12 cellular contexts compared by ENCODE assay signal in the genomic region with DNA sequence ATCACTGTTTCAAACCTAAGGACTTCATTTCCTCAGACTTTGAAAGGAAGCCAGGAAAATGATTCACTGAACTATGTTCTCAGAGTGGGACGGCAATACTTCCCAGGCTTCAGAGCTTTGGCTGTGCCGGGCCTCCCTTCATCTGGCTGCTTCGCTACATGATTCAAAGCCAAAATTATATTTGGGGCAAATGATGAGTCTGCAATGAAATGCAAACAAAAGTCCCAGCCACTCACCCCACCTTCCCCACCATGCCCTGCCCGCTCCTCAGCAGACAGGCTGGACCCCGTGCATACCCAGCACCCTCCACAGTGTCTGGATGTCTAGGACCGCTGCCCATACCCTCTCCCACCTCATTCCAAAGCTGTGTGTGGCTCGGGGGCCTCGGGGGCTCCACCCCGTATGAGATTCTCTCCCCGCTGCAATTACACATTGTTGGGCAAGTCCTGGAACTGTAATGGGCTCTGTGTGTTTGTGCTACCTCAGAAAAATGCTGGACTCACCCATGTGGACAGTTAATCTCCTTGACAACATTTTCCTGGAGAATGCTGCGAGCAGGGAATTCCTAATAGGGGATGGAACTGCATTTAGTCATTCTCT. TPM values are rescaled to one million over a fixed set of nuclear protein-coding genes. Genes with fewer than 3 reads are reported as not detected.
DNase-seq lines count a peak whose midpoint lies in the region; ATAC-seq, FAIRE-seq and TF ChIP-seq lines count a peak whose summit lies in the region.
"Had no signal": no experiment of that assay in that cellular context is flagged by ENCODE, and none has a peak within 500 bp of the region (broad histone marks: within the 10 kb centered on the region; RNA-seq: fewer than 3 reads in every experiment).

No MANE protein-coding gene starts in this region.

- 4% methylated on average over 11 of the region's 11 CpGs for WGBS in A549 (ENCODE audit: missing lambda C conversion rate)

- ATAC-seq in A549 (peak; percentile 94 to 96), HG02798 (IDR thresholded peaks at IDR 0.05; ENCODE audit: poor library complexity, unreplicated experiment) (no peak)
- ATAC-seq in stimulated activated naive B cell treated with anti-CD40 and anti-IgM and Interleukin-4, amounts not matched to agents 10 μg/mL and 1 μg/mL and 100 μg/mL, for 72 hours (replicated peaks) = no peak
- ATAC-seq: activated naive CD4-positive, alpha-beta T cell treated with anti-CD3 and anti-CD28 coated beads, Interleukin-2, amount 50 U/mL, for 72 hours had no signal

- POLR2A ChIA-PET in A549 (lab: Yijun Ruan, JAX) = no interaction called here
- POLR2A ChIA-PET in RWPE1 (lab: Yijun Ruan, JAX; ENCODE audit: low non-redundant PET) = no interaction called here

- peaks cover 40% of the 10 kb centered on the region for H3K36me3 Mint-ChIP-seq in T-helper 2 cell treated with Interferon-gamma antibody and Interleukin-4, amounts not matched to agents 5 μg/mL and 100 μg/mL, for 36 hours (ENCODE audit: low read depth)
- H3K36me3 Mint-ChIP-seq in glutamatergic neuron (ENCODE audit: unreplicated experiment) = peaks cover 2% of the 10 kb centered on the region
- peaks cover under 1 to 3% of the 10 kb centered on the region in 2 donors for H3K36me3 Mint-ChIP-seq in stimulated activated naive B cell treated with anti-CD40 and anti-IgM and Interleukin-4, amounts not matched to agents 10 μg/mL and 1 μg/mL and 100 μg/mL, for 72 hours

- no peak for TF ChIP-seq CTCF in A549 (IDR thresholded peaks at IDR 0.05)
- no peak for TF ChIP-seq CTCF in RWPE1 (conservative IDR thresholded peaks at IDR 0.05; ENCODE audit: low read depth)
- no peak for TF ChIP-seq CTCF in fibroblast of villous mesenchyme (IDR thresholded peaks at IDR 0.05; ENCODE audit: insufficient read depth, low read depth, low read length)
- TF ChIP-seq CTCF in osteoblast (IDR thresholded peaks at IDR 0.05; ENCODE audit: extremely low read depth, low read depth, low read length) = no peak
- TF ChIP-seq CTCF in glutamatergic neuron (IDR thresholded peaks at IDR 0.05; ENCODE audit: partially characterized antibody, unreplicated experiment) = no peak

- CTCF ChIA-PET in A549 (lab: Yijun Ruan, JAX) = no interaction called here
- CTCF ChIA-PET in RWPE1 (lab: Yijun Ruan, JAX) = interaction anchor here (0.5 kb wide), 1 partner anchor 540 kb away, joined by 4 read pairs; no protein-coding TSS in a partner anchor

- TF ChIP-seq EP300 in A549 (IDR thresholded peaks at IDR 0.05) = peak in 1 of 2 experiments; percentile 47; a peak in 1 of 5 replicates

- FAIRE-seq in A549 (lab: Jason Lieb, UNC) = no peak
- FAIRE-seq: TTC549 had no signal

- peak overlapping the region; percentile 28; the same call in 1 of the 3 replicates for H3K4me3 ChIP-seq in A549
- H3K4me3 ChIP-seq in fibroblast of villous mesenchyme (ENCODE audit: low read depth, low read length) = no peak overlapping the region
- peak overlapping the region; percentile 50 for H3K4me3 ChIP-seq in osteoblast (ENCODE audit: insufficient read depth, low read length)
- H3K4me3 ChIP-seq: BLaER1 had no signal

- H3K27me3 Mint-ChIP-seq in T-helper 2 cell treated with Interferon-gamma antibody and Interleukin-4, amounts not matched to agents 5 μg/mL and 100 μg/mL, for 36 hours (ENCODE audit: low read depth) = no peaks in the 10 kb centered on the region
- H3K27me3 Mint-ChIP-seq in glutamatergic neuron (ENCODE audit: unreplicated experiment) = no peaks in the 10 kb centered on the region
- peaks cover 31 to 63% of the 10 kb centered on the region in 2 donors for H3K27me3 Mint-ChIP-seq in stimulated activated naive B cell treated with anti-CD40 and anti-IgM and Interleukin-4, amounts not matched to agents 10 μg/mL and 1 μg/mL and 100 μg/mL, for 72 hours

- TF ChIP-seq POLR2A in A549 (IDR thresholded peaks at IDR 0.05; ENCODE audit: low read length) = no peak

- DNase-seq in A549 (ENCODE audit: low read depth in 1 of 2, low spot score in 1 of 2) (peak in 1 of 2 experiments; percentile 69), RWPE1 (ENCODE audit: low spot score) (peak; percentile 31), fibroblast of villous mesenchyme (ENCODE audit: low read depth) (peak; percentile 43), osteoblast (ENCODE audit: insufficient read length, low spot score, missing footprints) (peak; percentile 93), glutamatergic neuron (no peak)
- DNase-seq in T-helper 2 cell treated with Interferon-gamma antibody and Interleukin-4, amounts not matched to agents 5 μg/mL and 100 μg/mL, for 36 hours (ENCODE audit: low spot score) = no peak
- no peak for DNase-seq in stimulated activated naive B cell treated with anti-CD40 and anti-IgM and Interleukin-4, amounts not matched to agents 10 μg/mL and 1 μg/mL and 100 μg/mL, for 72 hours
- DNase-seq: NCI-H510A treated with DMSO at 0.1 percent for 48 hours had no signal

- no peaks in the 10 kb centered on the region for H4K20me1 ChIP-seq in osteoblast (ENCODE audit: insufficient read depth, low read length)

- no peaks in the 10 kb centered on the region for H3K36me3 ChIP-seq in osteoblast (ENCODE audit: insufficient read depth, low read length)

- peaks cover 35% of the 10 kb centered on the region for H3K4me1 ChIP-seq in A549
- H3K4me1 ChIP-seq in osteoblast (ENCODE audit: insufficient read depth, low read length) = peaks cover 28% of the 10 kb centered on the region

- peaks cover 23% of the 10 kb centered on the region for H3K4me1 Mint-ChIP-seq in T-helper 2 cell treated with Interferon-gamma antibody and Interleukin-4, amounts not matched to agents 5 μg/mL and 100 μg/mL, for 36 hours (ENCODE audit: low read depth)
- no peaks in the 10 kb centered on the region for H3K4me1 Mint-ChIP-seq in glutamatergic neuron (ENCODE audit: low read depth, unreplicated experiment)
- peaks cover 5 to 12% of the 10 kb centered on the region in 2 donors for H3K4me1 Mint-ChIP-seq in stimulated activated naive B cell treated with anti-CD40 and anti-IgM and Interleukin-4, amounts not matched to agents 10 μg/mL and 1 μg/mL and 100 μg/mL, for 72 hours

- peak overlapping the region; percentile 84 for H3K4me2 ChIP-seq in A549
- peak overlapping the region; percentile 79 for H3K4me2 ChIP-seq in osteoblast (ENCODE audit: insufficient read depth, low read length)
- H3K4me2 ChIP-seq: BLaER1 had no signal

- H3K79me2 ChIP-seq in osteoblast (ENCODE audit: insufficient read depth, low read length) = peaks cover 73% of the 10 kb centered on the region

- no peak overlapping the region for H3K4me3 Mint-ChIP-seq in T-helper 2 cell treated with Interferon-gamma antibody and Interleukin-4, amounts not matched to agents 5 μg/mL and 100 μg/mL, for 36 hours
- H3K4me3 Mint-ChIP-seq in glutamatergic neuron (ENCODE audit: unreplicated experiment) = no peak overlapping the region
- H3K4me3 Mint-ChIP-seq in stimulated activated naive B cell treated with anti-CD40 and anti-IgM and Interleukin-4, amounts not matched to agents 10 μg/mL and 1 μg/mL and 100 μg/mL, for 72 hours = no peak overlapping the region

- no peaks in the 10 kb centered on the region for H3K27me3 ChIP-seq in osteoblast (ENCODE audit: insufficient read depth, low read length)
- H3K27me3 ChIP-seq: BLaER1 had no signal

- 0 out of 5 replicates have a peak, but pooled peaks of 1 of the 2 experiments have one; percentile 9 for TF ChIP-seq RAD21 in A549 (conservative IDR thresholded peaks at IDR 0.05 in 1 of 2, IDR thresholded peaks at IDR 0.05 in 1 of 2)

- peaks cover 3% of the 10 kb centered on the region; the same call in 1 of the 3 replicates for H3K9me3 ChIP-seq in A549
- H3K9me3 ChIP-seq in osteoblast (ENCODE audit: low read depth, low read length) = no peaks in the 10 kb centered on the region

- peaks cover 20% of the 10 kb centered on the region for H3K9me3 Mint-ChIP-seq in T-helper 2 cell treated with Interferon-gamma antibody and Interleukin-4, amounts not matched to agents 5 μg/mL and 100 μg/mL, for 36 hours
- peaks cover 3% of the 10 kb centered on the region for H3K9me3 Mint-ChIP-seq in glutamatergic neuron (ENCODE audit: unreplicated experiment)
- H3K9me3 Mint-ChIP-seq in stimulated activated naive B cell treated with anti-CD40 and anti-IgM and Interleukin-4, amounts not matched to agents 10 μg/mL and 1 μg/mL and 100 μg/mL, for 72 hours = peaks cover 2 to 4% of the 10 kb centered on the region in 2 donors

- H3K27ac Mint-ChIP-seq in T-helper 2 cell treated with Interferon-gamma antibody and Interleukin-4, amounts not matched to agents 5 μg/mL and 100 μg/mL, for 36 hours = no peak overlapping the region
- H3K27ac Mint-ChIP-seq in glutamatergic neuron (ENCODE audit: unreplicated experiment) = no peak overlapping the region
- no peak overlapping the region for H3K27ac Mint-ChIP-seq in stimulated activated naive B cell treated with anti-CD40 and anti-IgM and Interleukin-4, amounts not matched to agents 10 μg/mL and 1 μg/mL and 100 μg/mL, for 72 hours

- H2AFZ ChIP-seq in osteoblast (ENCODE audit: low read length) = peak overlapping the region; percentile 20

- H3K27ac ChIP-seq in A549 (peak overlapping the region; percentile 68 to 87), RWPE1 (peak overlapping the region; percentile 96), osteoblast (ENCODE audit: low read depth, low read length) (peak overlapping the region; percentile 97)
- H3K27ac ChIP-seq: BLaER1 had no signal

TF ChIP-seq in A549, 52 proteins besides CTCF, POLR2A, EP300 and RAD21 (continues in another document):
- TF ChIP-seq JUN (IDR thresholded peaks at IDR 0.05) = peak in 1 of 2 experiments; percentile 48; a peak in 1 of 5 replicates
- no peak for TF ChIP-seq RCOR1 (IDR thresholded peaks at IDR 0.05; ENCODE audit: low read depth, low read length)
- TF ChIP-seq, protein P1, sequence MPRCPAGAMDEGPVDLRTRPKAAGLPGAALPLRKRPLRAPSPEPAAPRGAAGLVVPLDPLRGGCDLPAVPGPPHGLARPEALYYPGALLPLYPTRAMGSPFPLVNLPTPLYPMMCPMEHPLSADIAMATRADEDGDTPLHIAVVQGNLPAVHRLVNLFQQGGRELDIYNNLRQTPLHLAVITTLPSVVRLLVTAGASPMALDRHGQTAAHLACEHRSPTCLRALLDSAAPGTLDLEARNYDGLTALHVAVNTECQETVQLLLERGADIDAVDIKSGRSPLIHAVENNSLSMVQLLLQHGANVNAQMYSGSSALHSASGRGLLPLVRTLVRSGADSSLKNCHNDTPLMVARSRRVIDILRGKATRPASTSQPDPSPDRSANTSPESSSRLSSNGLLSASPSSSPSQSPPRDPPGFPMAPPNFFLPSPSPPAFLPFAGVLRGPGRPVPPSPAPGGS (IDR thresholded peaks at IDR 0.05) = no peak
- TF ChIP-seq BHLHE40 (IDR thresholded peaks at IDR 0.05; ENCODE audit: low read depth, low read length) = no peak
- no peak for TF ChIP-seq NPAS2 (CRISPR knock-in tag; IDR thresholded peaks at IDR 0.05; ENCODE audit: borderline replicate concordance)
- TF ChIP-seq SMC3 (IDR thresholded peaks at IDR 0.05) = no peak

RNA-seq across cellular contexts. Expression of gene ATP10A, which starts 32.2 kb away (rescaled TPM):
- polyA plus RNA-seq in A549 (2011; rRNA removed) (5.9 and 6.0 TPM in 2 replicates), A549 (2017; fragmentation: RNase III; extraction: RNeasy Plus Mini Kit Qiagen cat#74134 plus additional on column Dnase treatment) (6.6 to 7.6 TPM (median 6.8 TPM) in 3 replicates)
- polyA plus RNA-seq in A549 (2012; cell fraction: cytosol; rRNA removed) = 7.7 and 8.2 TPM in 2 replicates
- 16.7 and 21.2 TPM in 2 replicates for polyA plus RNA-seq in A549 (2012; cell fraction: nucleus; rRNA removed)
- 9.4 and 9.5 TPM in 2 replicates for polyA minus RNA-seq in A549 (2011; rRNA and poly(A)+ RNA removed)
- total RNA-seq in fibroblast of villous mesenchyme (1.3 and 4.2 TPM in 2 replicates), osteoblast (26.5 and 32.9 TPM in 2 replicates), glutamatergic neuron (ENCODE audit: unreplicated experiment) (not detected)

Comparison
In these comparisons a context has a peak if more than half of its experiments do, and no peak if none do; other contexts are left out.
1. ATAC-seq: peak in A549 (2 of 2); none in HG02798 (single experiment) and stimulated activated naive B cell treated with anti-CD40 and anti-IgM and Interleukin-4, amounts not matched to agents 10 μg/mL and 1 μg/mL and 100 μg/mL, for 72 hours (0 of 2).
2. DNase-seq: peak in RWPE1 (single experiment), fibroblast of villous mesenchyme (single experiment) and osteoblast (single experiment); none in T-helper 2 cell treated with Interferon-gamma antibody and Interleukin-4, amounts not matched to agents 5 μg/mL and 100 μg/mL, for 36 hours (single experiment), glutamatergic neuron (single experiment) and stimulated activated naive B cell treated with anti-CD40 and anti-IgM and Interleukin-4, amounts not matched to agents 10 μg/mL and 1 μg/mL and 100 μg/mL, for 72 hours (single experiment).
3. Peak in every context shown above with its lines, with median percentiles within 50 percentile points of each other: H3K27ac ChIP-seq.